1 cellular context compared by ENCODE assay signal in genomic region chr17:32875230-32875903, GRCh38.
TF ChIP-seq lines count a peak whose summit lies in the region.

No MANE protein-coding gene starts in this region.

TF ChIP-seq in K562, 482 proteins besides CTCF, POLR2A, EP300 and RAD21:
- TF ChIP-seq ZNF174 (CRISPR knock-in tag; IDR thresholded peaks at IDR 0.05) (no peak), ZFP36 (IDR thresholded peaks at IDR 0.05; ENCODE audit: low read depth, low read length, partially characterized antibody) (peak; percentile 48), MEIS2 (IDR thresholded peaks at IDR 0.05; ENCODE audit: partially characterized antibody) (peak; percentile 21), RBM25 (IDR thresholded peaks at IDR 0.05; ENCODE audit: low read depth, low read length, severe bottlenecking) (peak; percentile 79), KDM1A (IDR thresholded peaks at IDR 0.05) (peak in 1 of 2 experiments; percentile 43; a peak in 1 of 4 replicates), ADNP (tag; IDR thresholded peaks at IDR 0.05) (0 out of 2 replicates have a peak, but pooled peaks have one; percentile 27)
